ENCODE assay signal across 10 cellular contexts in genomic region chr7:104976966-104977636, GRCh38. TPM values are rescaled to one million over a fixed set of nuclear protein-coding genes. Genes with fewer than 3 reads are reported as not detected.
A peak's percentile ranks its signal among the peaks of the same experiment; 100 is the strongest.
DNase-seq lines count a peak whose midpoint lies in the region; ATAC-seq and TF ChIP-seq lines count a peak whose summit lies in the region.
"Had no signal": no experiment of that assay in that cellular context is flagged by ENCODE, and none has a peak within 500 bp of the region (broad histone marks: within the 10 kb centered on the region; RNA-seq: fewer than 3 reads in every experiment).

No MANE protein-coding gene starts in this region.

- no peak overlapping the region for H3K14ac ChIP-seq in mesenchymal stem cell (ENCODE audit: low read length in 2 of 2)

- no peak overlapping the region for H2AK5ac ChIP-seq in mesenchymal stem cell (ENCODE audit: low read length, severe bottlenecking)

- peaks cover 5% of the 10 kb centered on the region for H3K79me1 ChIP-seq in mesenchymal stem cell (replicated peaks; ENCODE audit: low read length, poor library complexity, severe bottlenecking)

- H3K4ac ChIP-seq in mesenchymal stem cell (ENCODE audit: low read depth in 1 of 2, low read length in 2 of 2): no peak overlapping the region

- H2AFZ ChIP-seq in mesenchymal stem cell (ENCODE audit: low read depth, low read length): no peak overlapping the region

- DNase-seq in activated T-cell treated with anti-CD3 and anti-CD28 coated beads, Interleukin-2, amount 50 U/mL, for 72 hours: no peak
- DNase-seq in activated T-cell treated with anti-CD3 and anti-CD28 coated beads, Interleukin-2, amount 50 U/mL, for 48 hours: no peak
- DNase-seq in ascending aorta (ENCODE audit: low spot score in 2 of 2) (no peak), mesenchymal stem cell (no peak), thyroid gland (no peak)
- no peak for DNase-seq in stimulated activated CD4-positive, alpha-beta T cell treated with anti-CD3 and anti-CD28 coated beads, Interleukin-4, amount 100 ng/mL, for 24 hours
- DNase-seq: NCI-H1417 treated with DMSO at 0.1 percent for 48 hours, testis had no signal

- H2BK12ac ChIP-seq in mesenchymal stem cell (ENCODE audit: low read length in 2 of 2): no peak overlapping the region

- H3K4me1 ChIP-seq in ascending aorta: peaks cover 0 to 55% of the 10 kb centered on the region in 2 donors
- H3K4me1 ChIP-seq in mesenchymal stem cell (ENCODE audit: control insufficient read depth, insufficient read depth, low read depth, low read length): peaks cover 14% of the 10 kb centered on the region
- peaks cover 12 to 51% of the 10 kb centered on the region in 2 donors for H3K4me1 ChIP-seq in thyroid gland

- no peak overlapping the region for H3K4me2 ChIP-seq in mesenchymal stem cell (ENCODE audit: low read length, poor library complexity, severe bottlenecking)

- peaks cover 0 to 1% of the 10 kb centered on the region in 2 donors for H3K36me3 Mint-ChIP-seq in activated T-cell treated with anti-CD3 and anti-CD28 coated beads, Interleukin-2, amount 50 U/mL, for 72 hours (ENCODE audit: insufficient read depth in 2 of 2)

- H3K27me3 ChIP-seq in ascending aorta (no peaks in the 10 kb centered on the region), mesenchymal stem cell (ENCODE audit: control insufficient read depth in 1 of 2, insufficient read depth in 1 of 2, low read length in 2 of 2) (no peaks in the 10 kb centered on the region), thyroid gland (no peaks in the 10 kb centered on the region)
- H3K27me3 ChIP-seq: testis had no signal

- TF ChIP-seq CTCF in ascending aorta (IDR thresholded peaks at IDR 0.05) (no peak), thyroid gland (IDR thresholded peaks at IDR 0.05) (no peak)

- no peaks in the 10 kb centered on the region for H3K9me3 Mint-ChIP-seq in activated T-cell treated with anti-CD3 and anti-CD28 coated beads, Interleukin-2, amount 50 U/mL, for 72 hours

- peaks cover 61% of the 10 kb centered on the region for H3K4me1 Mint-ChIP-seq in activated T-cell treated with anti-CD3 and anti-CD28 coated beads, Interleukin-2, amount 50 U/mL, for 72 hours (ENCODE audit: low read depth)

- no peaks in the 10 kb centered on the region for H3K36me3 ChIP-seq in ascending aorta
- H3K36me3 ChIP-seq in mesenchymal stem cell (ENCODE audit: control insufficient read depth in 1 of 2, insufficient read depth in 2 of 2, low read depth in 1 of 2, low read length in 2 of 2): peaks cover 0 to 17% of the 10 kb centered on the region in 2 experiments
- H3K36me3 ChIP-seq in thyroid gland: no peaks in the 10 kb centered on the region

- intact Hi-C loops in ascending aorta (cut with DNase I): no loop called here
- intact Hi-C loops in thyroid gland (cut with DNase I): no loop called here

- ATAC-seq in activated T-cell treated with anti-CD3 and anti-CD28 coated beads, Interleukin-2, amount 50 U/mL, for 72 hours (replicated peaks in 1 of 2): no peak
- ATAC-seq in HG03571 (IDR thresholded peaks at IDR 0.05; ENCODE audit: unreplicated experiment): no peak
- ATAC-seq in GM21367 (IDR thresholded peaks at IDR 0.05; ENCODE audit: unreplicated experiment): no peak

- H3K18ac ChIP-seq in mesenchymal stem cell (ENCODE audit: low read depth in 1 of 2, low read length in 2 of 2): no peak overlapping the region

- H4K91ac ChIP-seq in mesenchymal stem cell (ENCODE audit: low read length): peak overlapping the region; percentile 55

- no peak for TF ChIP-seq POLR2A in thyroid gland (IDR thresholded peaks at IDR 0.05)

- H4K8ac ChIP-seq in mesenchymal stem cell (ENCODE audit: low read length): no peak overlapping the region

- H2BK120ac ChIP-seq in mesenchymal stem cell (ENCODE audit: low read depth, low read length): no peak overlapping the region

- no peaks in the 10 kb centered on the region for H3K27me3 Mint-ChIP-seq in activated T-cell treated with anti-CD3 and anti-CD28 coated beads, Interleukin-2, amount 50 U/mL, for 72 hours (ENCODE audit: low read depth)

- H3K27ac ChIP-seq in ascending aorta: peak overlapping the region; percentile 66 to 75
- H3K27ac ChIP-seq in mesenchymal stem cell (ENCODE audit: low read length, poor library complexity, severe bottlenecking): no peak overlapping the region
- peak overlapping the region in 2 of 3 donors; percentile 11 to 70 for H3K27ac ChIP-seq in thyroid gland

- peak overlapping the region; percentile 63 for H3K27ac Mint-ChIP-seq in activated T-cell treated with anti-CD3 and anti-CD28 coated beads, Interleukin-2, amount 50 U/mL, for 72 hours

- H3K9me3 ChIP-seq in ascending aorta (no peaks in the 10 kb centered on the region), mesenchymal stem cell (ENCODE audit: control insufficient read depth, low read length) (no peaks in the 10 kb centered on the region), thyroid gland (no peaks in the 10 kb centered on the region)
- H3K9me3 ChIP-seq: testis had no signal

- no peak overlapping the region for H3K4me3 ChIP-seq in ascending aorta
- no peak overlapping the region for H3K4me3 ChIP-seq in mesenchymal stem cell (ENCODE audit: insufficient read depth in 1 of 2, low read depth in 1 of 2, low read length in 2 of 2)
- H3K4me3 ChIP-seq in thyroid gland (replicated peaks in 1 of 3): no peak overlapping the region
- H3K4me3 ChIP-seq: testis had no signal

- no peak overlapping the region for H2BK15ac ChIP-seq in mesenchymal stem cell (ENCODE audit: low read depth, poor library complexity, severe bottlenecking)

- no peak overlapping the region for H3K23ac ChIP-seq in mesenchymal stem cell (ENCODE audit: low read length in 2 of 2)

- H3K4me3 Mint-ChIP-seq in activated T-cell treated with anti-CD3 and anti-CD28 coated beads, Interleukin-2, amount 50 U/mL, for 72 hours: no peak overlapping the region

- peak overlapping the region; percentile 98 for H3K9ac ChIP-seq in mesenchymal stem cell (ENCODE audit: low read length)

- no peak overlapping the region for H2BK5ac ChIP-seq in mesenchymal stem cell (ENCODE audit: low read depth, low read length, poor library complexity, severe bottlenecking)

- 93% methylated on average over 2 of the region's 3 CpGs for WGBS in mesenchymal stem cell
- WGBS in thyroid gland, 2 donors: 79 to 83% methylated on average over 3 of the region's 3 CpGs

RNA-seq across cellular contexts. Expression of gene KMT2E, which starts 36.9 kb away (rescaled TPM):
- total RNA-seq in activated T-cell treated with anti-CD3 and anti-CD28 coated beads, Interleukin-2, amount 50 U/mL, for 72 hours: 100 to 1,000 TPM in 1 of 2 donors, 10 to 100 TPM in 1; 96.4 to 112 TPM
- total RNA-seq in ascending aorta (43.0 TPM), thyroid gland (100 to 1,000 TPM; 111 to 181 (median 160) TPM)
- polyA plus RNA-seq in mesenchymal stem cell (2013, experiment 1 of 2): 37.5 TPM
- 35.8 TPM for polyA plus RNA-seq in mesenchymal stem cell (2013, experiment 2 of 2)
